Comparison of ENCODE assay signal across 8 cellular contexts in genomic region chr3:9731206-9732079, GRCh38. TPM values are rescaled to one million over a fixed set of nuclear protein-coding genes. Genes with fewer than 3 reads are reported as not detected.
DNase-seq lines count a peak whose midpoint lies in the region; TF ChIP-seq lines count a peak whose summit lies in the region.

TSS of gene BRPF1 (plus strand) at chr3:9731735. CDS start at chr3:9734141, 2,406 bp downstream.

- peak within 1 kb of the TSS; percentile 93 for H2BK120ac ChIP-seq in H9 (ENCODE audit: low read depth, low read length, poor library complexity, severe bottlenecking)

- H3F3A ChIP-seq in neural cell (ENCODE audit: insufficient read depth, low read length, poor library complexity, severe bottlenecking), result no peaks in the 10 kb centered on the region

- H3K9me2 ChIP-seq in neural cell (ENCODE audit: insufficient read depth, low read length), result no peaks in the 10 kb centered on the region

- peak within 1 kb of the TSS; percentile 88 to 91 for H3K4me3 Mint-ChIP-seq in H9

- H3T11ph ChIP-seq in H9 (ENCODE audit: low read length), result peak within 1 kb of the TSS; percentile 96

- H3K27ac ChIP-seq in H9 (ENCODE audit: insufficient read length, low read depth, low read length), result no peak within 1 kb of the TSS
- H3K27ac ChIP-seq in neural cell (ENCODE audit: low read length), result peak within 1 kb of the TSS; percentile 94
- peak within 1 kb of the TSS; percentile 96 to 98 (median 97) for H3K27ac ChIP-seq in stomach

- H4K20me1 ChIP-seq in H9 (ENCODE audit: control insufficient read depth, insufficient read depth, insufficient read length), result peaks cover 2% of the 10 kb centered on the region
- H4K20me1 ChIP-seq in neural cell (ENCODE audit: insufficient read depth), result no peaks in the 10 kb centered on the region

- H3K27me3 Mint-ChIP-seq in H9 (ENCODE audit: low read depth), result no peaks in the 10 kb centered on the region

- no peak for TF ChIP-seq CTCF in H9 (conservative IDR thresholded peaks at IDR 0.05)
- TF ChIP-seq CTCF in neural cell (IDR thresholded peaks at IDR 0.05; ENCODE audit: poor library complexity, severe bottlenecking), result no peak
- TF ChIP-seq CTCF in stomach (IDR thresholded peaks at IDR 0.05), result no peak

- H3K27ac Mint-ChIP-seq in H9, result peak within 1 kb of the TSS; percentile 98 to 99 (median 99)

- H3K18ac ChIP-seq in H9 (ENCODE audit: insufficient read length, low read depth, low read length), result peak within 1 kb of the TSS; percentile 98

- H2BK12ac ChIP-seq in H9 (ENCODE audit: insufficient read length, low read depth, low read length), result no peak within 1 kb of the TSS

- WGBS in H9 (ENCODE audit: extremely low coverage, insufficient read length, low lambda C conversion rate), result no CpG with 5 or more reads among the region's 88 CpGs
- 0 to 2% (median 1%) methylated on average over 29 to 88 of the region's 88 CpGs for WGBS in stomach, 5 donors

- H3K36me3 ChIP-seq in MG63 (peaks cover 8% of the 10 kb centered on the region), neural cell (ENCODE audit: insufficient read depth, low read length) (no peaks in the 10 kb centered on the region), stomach (peaks cover 15 to 29% (median 25%) of the 10 kb centered on the region in 4 donors)

- no peak within 1 kb of the TSS for H3K56ac ChIP-seq in H9 (ENCODE audit: insufficient read length, low read depth, low read length)

- H3K79me1 ChIP-seq in H9 (ENCODE audit: insufficient read depth, low read depth, low read length, poor library complexity, severe bottlenecking), result peaks cover 4% of the 10 kb centered on the region

- no peak for TF ChIP-seq POLR2A in stomach (IDR thresholded peaks at IDR 0.05)

- no peaks in the 10 kb centered on the region for H3K9me3 ChIP-seq in H9 (ENCODE audit: control insufficient read depth, low read depth, low read length)
- no peaks in the 10 kb centered on the region for H3K9me3 ChIP-seq in MG63
- H3K9me3 ChIP-seq in neural cell (ENCODE audit: low read length), result no peaks in the 10 kb centered on the region
- H3K9me3 ChIP-seq in stomach, result no peaks in the 10 kb centered on the region

- H3K4me1 ChIP-seq in H9 (ENCODE audit: insufficient read depth, low read length) (no peaks in the 10 kb centered on the region), stomach (peaks cover 22 to 52% (median 37%) of the 10 kb centered on the region in 4 donors)

- TF ChIP-seq RAD21 in neural cell (conservative IDR thresholded peaks at IDR 0.05), result no peak

- H3K14ac ChIP-seq in H9 (ENCODE audit: insufficient read depth, low read length), result peak within 1 kb of the TSS; percentile 100

- no peak within 1 kb of the TSS; the same call in 1 of the 2 replicates for H3K4ac ChIP-seq in H9 (ENCODE audit: low read depth, low read length)

- DNase-seq in ELR (ENCODE audit: low read depth), result peak; percentile 99
- DNase-seq in H9, result peak; percentile 100
- DNase-seq in MG63, result peak; percentile 97
- DNase-seq in SHP77 treated with DMSO at 0.1 percent for 48 hours (lab: John Stamatoyannopoulos, UW), result peak; percentile 88
- peak; percentile 99 for DNase-seq in activated effector memory CD4-positive, alpha-beta T cell treated with anti-CD3 and anti-CD28 coated beads, Interleukin-2, amount 50 U/mL, for 16 hours
- peak; percentile 99 for DNase-seq in fibroblast of the conjunctiva (ENCODE audit: low read depth)
- peak; percentile 100 for DNase-seq in stomach

- no peak within 1 kb of the TSS for H4K8ac ChIP-seq in H9 (replicated peaks; ENCODE audit: insufficient read length, low read depth, low read length)

- H3K9me3 Mint-ChIP-seq in H9, result no peaks in the 10 kb centered on the region; a peak in 1 of 5 replicates

- no peak within 1 kb of the TSS for H2BK15ac ChIP-seq in H9 (ENCODE audit: low read depth, low read length)

- peak within 1 kb of the TSS; percentile 68 for H2AFZ ChIP-seq in H9 (ENCODE audit: low read length)
- H2AFZ ChIP-seq in neural cell (ENCODE audit: low read depth, low read length), result peak within 1 kb of the TSS; percentile 85

- H4K91ac ChIP-seq in H9 (ENCODE audit: insufficient read length, low read depth, low read length), result peak within 1 kb of the TSS; percentile 15

- H4K5ac ChIP-seq in H9 (ENCODE audit: insufficient read length, low read depth, low read length), result no peak within 1 kb of the TSS

- H3K79me2 ChIP-seq in H9 (ENCODE audit: insufficient read depth, low read length), result peaks cover 13% of the 10 kb centered on the region; the same call in 1 of the 2 replicates
- peaks cover 23% of the 10 kb centered on the region for H3K79me2 ChIP-seq in neural cell (replicated peaks; ENCODE audit: insufficient read depth, low read length)

- H2BK20ac ChIP-seq in H9 (ENCODE audit: low read depth, low read length, poor library complexity, severe bottlenecking), result no peak within 1 kb of the TSS

- H3K4me2 ChIP-seq in H9 (ENCODE audit: insufficient read depth, insufficient read length, low read length), result peak within 1 kb of the TSS; percentile 85
- H3K4me2 ChIP-seq in neural cell (ENCODE audit: low read length), result peak within 1 kb of the TSS; percentile 82

- H3K4me3 ChIP-seq in MG63 (peak within 1 kb of the TSS; percentile 85), neural cell (ENCODE audit: low read length) (peak within 1 kb of the TSS; percentile 97), stomach (peak within 1 kb of the TSS; percentile 98 to 100 (median 100))

- no peak within 1 kb of the TSS for H3K23ac ChIP-seq in H9 (ENCODE audit: insufficient read length, low read depth, low read length)

- H2AK5ac ChIP-seq in H9 (ENCODE audit: insufficient read length, low read length), result no peak within 1 kb of the TSS

- H3K23me2 ChIP-seq in H9 (ENCODE audit: insufficient read length, low read depth, low read length, poor library complexity, severe bottlenecking), result peaks cover 14% of the 10 kb centered on the region

- no peak within 1 kb of the TSS for H2BK5ac ChIP-seq in H9 (ENCODE audit: insufficient read length, low read length)

- H3K36me3 Mint-ChIP-seq in H9 (ENCODE audit: insufficient read depth in 1 of 3, low read depth in 3 of 3), result peaks cover 9 to 31% (median 26%) of the 10 kb centered on the region in 3 experiments; a peak in 6 of 7 replicates

- TF ChIP-seq EP300 in neural cell (conservative IDR thresholded peaks at IDR 0.05; ENCODE audit: poor library complexity, severe bottlenecking), result peak; percentile 100
- TF ChIP-seq EP300 in stomach (IDR thresholded peaks at IDR 0.05), result no peak

- H3K9ac ChIP-seq in H9 (ENCODE audit: extremely low read depth, insufficient read length, low read length) (peak within 1 kb of the TSS; percentile 84), neural cell (ENCODE audit: low read length) (peak within 1 kb of the TSS; percentile 92)

- H3K27me3 ChIP-seq in H9 (ENCODE audit: insufficient read depth, low read length) (no peaks in the 10 kb centered on the region), MG63 (no peaks in the 10 kb centered on the region), neural cell (ENCODE audit: insufficient read depth, low read depth, low read length) (no peaks in the 10 kb centered on the region), stomach (no peaks in the 10 kb centered on the region)

- H3K4me1 Mint-ChIP-seq in H9, result peaks cover 24 to 31% of the 10 kb centered on the region in 2 experiments

- intact Hi-C loops in stomach (cut with DNase I; ENCODE audit: low total_unique reads), result no loop called here

TF ChIP-seq in neural cell, 6 proteins besides CTCF, POLR2A, EP300 and RAD21:
- no peak for TF ChIP-seq EZH2 (IDR thresholded peaks at IDR 0.05; ENCODE audit: borderline replicate concordance, insufficient read depth, low read length, poor library complexity, severe bottlenecking)
- TF ChIP-seq SMC3 (conservative IDR thresholded peaks at IDR 0.05; ENCODE audit: poor library complexity), result peak; percentile 52
- peak; percentile 84 for TF ChIP-seq REST (IDR thresholded peaks at IDR 0.05; ENCODE audit: borderline replicate concordance)
- peak; percentile 80 for TF ChIP-seq MXI1 (conservative IDR thresholded peaks at IDR 0.05; ENCODE audit: poor library complexity, severe bottlenecking)
- peak; percentile 88 for TF ChIP-seq POLR2AphosphoS5 (IDR thresholded peaks at IDR 0.05)
- peak; percentile 74 for TF ChIP-seq TAF1 (IDR thresholded peaks at IDR 0.05; ENCODE audit: low read depth)

RNA-seq across cellular contexts. Expression of gene BRPF1, which starts in this region (rescaled TPM):
- 38.4 and 38.6 TPM in 2 replicates for total RNA-seq in H9 (2021)
- total RNA-seq in MG63 (2014; rRNA removed; shearing (Covaris generic); ENCODE audit: low replicate concordance), result 4.9 and 7.0 TPM in 2 replicates
- 14.9 and 18.0 TPM in 2 replicates for polyA plus RNA-seq in neural cell
- polyA minus RNA-seq in neural cell, result 30.0 and 30.9 TPM in 2 replicates
- 10 to 100 TPM in 4 of 5 donors, 1 to 10 TPM in 1; 7.5 to 53.6 (median 15.1) TPM for total RNA-seq in stomach
- 1 to 10 TPM; 4.1 to 5.6 (median 4.6) TPM for polyA plus RNA-seq in stomach
